Comparison of ENCODE assay signal across 13 cellular contexts in the genomic region with DNA sequence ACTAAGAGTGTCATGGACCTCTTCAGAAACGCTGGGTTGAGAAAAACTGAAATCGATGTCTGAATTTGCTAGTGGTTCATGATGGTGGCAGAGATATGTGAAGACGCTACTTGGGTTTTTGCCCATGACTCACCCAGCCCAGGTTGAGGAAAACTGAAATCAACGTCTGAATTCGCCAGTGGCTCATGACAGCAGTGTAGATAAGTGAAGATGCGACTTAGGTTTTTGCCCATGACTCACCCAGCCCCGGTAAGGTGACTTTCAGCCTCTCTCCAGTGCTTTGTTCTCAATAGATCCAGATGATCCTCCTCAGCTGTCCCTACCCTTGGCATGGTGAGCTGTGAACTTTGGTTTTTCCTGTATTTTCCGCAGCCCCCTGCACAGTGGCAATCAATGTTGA.
A peak's percentile ranks its signal among the peaks of the same experiment; 100 is the strongest.
DNase-seq lines count a peak whose midpoint lies in the region; ATAC-seq lines count a peak whose summit lies in the region.
"Had no signal": no experiment of that assay in that cellular context is flagged by ENCODE, and none has a peak within 500 bp of the region (broad histone marks: within the 10 kb centered on the region; RNA-seq: fewer than 3 reads in every experiment).

No MANE protein-coding gene starts in this region.

- peak; percentile 39 for ATAC-seq in GM18867 (IDR thresholded peaks at IDR 0.05; ENCODE audit: unreplicated experiment)
- peak; percentile 48 for ATAC-seq in HG02571 (IDR thresholded peaks at IDR 0.05; ENCODE audit: unreplicated experiment)
- ATAC-seq in GM19455 (IDR thresholded peaks at IDR 0.05; ENCODE audit: unreplicated experiment): no peak
- no peak for ATAC-seq in HG02678 (IDR thresholded peaks at IDR 0.05; ENCODE audit: unreplicated experiment)
- ATAC-seq: right cardiac atrium had no signal

- peaks cover 8% of the 10 kb centered on the region for H3K27me3 Mint-ChIP-seq in activated CD4-positive, alpha-beta memory T cell treated with anti-CD3 and anti-CD28 coated beads for 36 hours

- H3K27ac Mint-ChIP-seq in activated CD4-positive, alpha-beta memory T cell treated with anti-CD3 and anti-CD28 coated beads for 36 hours: peak overlapping the region; percentile 5
- H3K27ac Mint-ChIP-seq: activated naive CD8-positive, alpha-beta T cell treated with anti-CD3 and anti-CD28 coated beads, Interleukin-2, amount 10 ng/mL, durations not matched to agents 7 days and 5 days had no signal

- no peaks in the 10 kb centered on the region for H3K9me3 Mint-ChIP-seq in activated CD4-positive, alpha-beta memory T cell treated with anti-CD3 and anti-CD28 coated beads for 36 hours
- H3K9me3 Mint-ChIP-seq: activated naive CD8-positive, alpha-beta T cell treated with anti-CD3 and anti-CD28 coated beads, Interleukin-2, amount 10 ng/mL, durations not matched to agents 7 days and 5 days had no signal

- H3K4me3 Mint-ChIP-seq in activated CD4-positive, alpha-beta memory T cell treated with anti-CD3 and anti-CD28 coated beads for 36 hours: no peak overlapping the region
- H3K4me3 Mint-ChIP-seq: activated naive CD8-positive, alpha-beta T cell treated with anti-CD3 and anti-CD28 coated beads, Interleukin-2, amount 10 ng/mL, durations not matched to agents 7 days and 5 days had no signal

- peak; percentile 85 for DNase-seq in activated CD4-positive, alpha-beta memory T cell treated with anti-CD3 and anti-CD28 coated beads for 36 hours
- peak; percentile 48 for DNase-seq in stimulated activated CD4-positive, alpha-beta T cell treated with anti-CD3 and anti-CD28 coated beads, Interleukin-4, amount 100 ng/mL, for 24 hours
- DNase-seq in DMS114 treated with DMSO at 0.1 percent for 48 hours (lab: John Stamatoyannopoulos, UW; ENCODE audit: unreplicated experiment): no peak
- DNase-seq: activated naive CD8-positive, alpha-beta T cell treated with anti-CD3 and anti-CD28 coated beads, Interleukin-2, amount 10 ng/mL, durations not matched to agents 7 days and 5 days; effector memory CD4-positive, alpha-beta T cell; Karpas-422; mesendoderm; NCI-H774; right cardiac atrium had no signal

- H3K4me1 Mint-ChIP-seq in activated CD4-positive, alpha-beta memory T cell treated with anti-CD3 and anti-CD28 coated beads for 36 hours (ENCODE audit: low read depth): peaks cover 17% of the 10 kb centered on the region
- H3K4me1 Mint-ChIP-seq: activated naive CD8-positive, alpha-beta T cell treated with anti-CD3 and anti-CD28 coated beads, Interleukin-2, amount 10 ng/mL, durations not matched to agents 7 days and 5 days had no signal

- intact Hi-C loops in activated CD4-positive, alpha-beta memory T cell treated with anti-CD3 and anti-CD28 coated beads for 36 hours (cut with micrococcal nuclease): loop anchor here (1.0 to 10.0 kb wide), 5 partner anchors 58 to 1061 kb away; a partner anchor contains a TSS

- POLR2A ChIA-PET in activated CD4-positive, alpha-beta memory T cell treated with anti-CD3 and anti-CD28 coated beads for 36 hours (lab: Charles Lee): no interaction called here

- H3K36me3 Mint-ChIP-seq in activated CD4-positive, alpha-beta memory T cell treated with anti-CD3 and anti-CD28 coated beads for 36 hours: no peaks in the 10 kb centered on the region
- H3K36me3 Mint-ChIP-seq: activated naive CD8-positive, alpha-beta T cell treated with anti-CD3 and anti-CD28 coated beads, Interleukin-2, amount 10 ng/mL, durations not matched to agents 7 days and 5 days had no signal

- CTCF ChIA-PET in activated CD4-positive, alpha-beta memory T cell treated with anti-CD3 and anti-CD28 coated beads for 36 hours (lab: Charles Lee): interaction anchor here (0.9 to 1.7 kb wide), 3 partner anchors 119 to 359 kb away, joined by 3 to 4 read pairs (median 4); no protein-coding TSS in a partner anchor

Comparison
In these comparisons a context has a peak if more than half of its experiments do, and no peak if none do; other contexts are left out.
1. ATAC-seq: peak in GM18867 (single experiment) and HG02571 (single experiment); none in GM19455 (single experiment) and HG02678 (single experiment).